ENCODE assay signal across 11 cellular contexts in the genomic region with DNA sequence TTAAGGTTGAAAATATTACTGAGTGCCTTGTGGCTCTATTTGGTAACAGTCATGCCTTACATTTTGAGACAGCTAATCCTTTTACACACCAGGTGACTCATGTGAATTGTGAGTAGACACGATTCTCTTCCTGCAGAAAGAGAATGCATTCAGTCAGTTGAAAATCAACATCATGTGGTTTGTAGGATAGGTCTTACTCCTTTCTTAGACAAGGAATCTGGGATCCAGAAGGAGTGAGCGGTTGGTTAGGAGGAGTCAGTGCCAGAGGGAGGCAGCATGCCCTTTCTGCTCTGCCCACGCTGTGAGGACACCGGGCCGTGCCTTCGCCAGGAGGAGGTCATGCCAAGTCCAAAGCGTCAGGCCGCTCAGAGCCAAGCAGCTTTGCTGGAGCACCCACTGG. TPM values are rescaled to one million over a fixed set of nuclear protein-coding genes. Genes with fewer than 3 reads are reported as not detected.
A peak's percentile ranks its signal among the peaks of the same experiment; 100 is the strongest.
DNase-seq lines count a peak whose midpoint lies in the region; ATAC-seq and TF ChIP-seq lines count a peak whose summit lies in the region.
"Had no signal": no experiment of that assay in that cellular context is flagged by ENCODE, and none has a peak within 500 bp of the region (broad histone marks: within the 10 kb centered on the region; RNA-seq: fewer than 3 reads in every experiment).

No MANE protein-coding gene starts in this region.

- H3K27ac ChIP-seq in skeletal muscle tissue (ENCODE audit: low read depth, low read length): no peak overlapping the region
- H3K27ac ChIP-seq: vagina had no signal

- intact Hi-C loops in activated CD4-positive, alpha-beta T cell treated with anti-CD3 and anti-CD28 coated beads, Interleukin-2, amount 10 ng/mL, durations not matched to agents 24 days and 14 days (cut with micrococcal nuclease): loop anchor here (5.0 to 10.0 kb wide), 3 partner anchors 233 to 1000 kb away; a partner anchor contains a TSS
- intact Hi-C loops in cardiac septum (cut with DNase I) (loop anchor here (5.0 kb wide), 1 partner anchor 92 kb away; no protein-coding TSS in a partner anchor), natural killer cell (cut with micrococcal nuclease) (loop anchor here (5.0 kb wide), 1 partner anchor 48 kb away; a partner anchor contains a TSS)

- no peak for TF ChIP-seq CTCF in natural killer cell (IDR thresholded peaks at IDR 0.05)

- peaks cover 64% of the 10 kb centered on the region for H3K4me1 Mint-ChIP-seq in activated CD4-positive, alpha-beta T cell treated with anti-CD3 and anti-CD28 coated beads, Interleukin-2, amount 10 ng/mL, durations not matched to agents 24 days and 14 days
- peaks cover 30 to 42% of the 10 kb centered on the region in 2 donors for H3K4me1 Mint-ChIP-seq in natural killer cell

- peak overlapping the region in 2 of 3 donors; percentile 4 to 7 for H3K4me3 ChIP-seq in skeletal muscle tissue (ENCODE audit: low read length in 3 of 3)
- H3K4me3 ChIP-seq: vagina had no signal

- no peak for ATAC-seq in natural killer cell
- ATAC-seq: activated naive CD8-positive, alpha-beta T cell treated with anti-CD3 and anti-CD28 coated beads, Interleukin-2, amount 50 U/mL, for 24 hours had no signal

- no peaks in the 10 kb centered on the region for H3K9me3 ChIP-seq in skeletal muscle tissue (ENCODE audit: control insufficient read depth in 3 of 3, low read length in 3 of 3)
- H3K9me3 ChIP-seq: vagina had no signal

- H3K36me3 ChIP-seq in skeletal muscle tissue (ENCODE audit: control insufficient read depth in 3 of 3, insufficient read depth in 3 of 3, low read length in 3 of 3): no peaks in the 10 kb centered on the region
- H3K36me3 ChIP-seq: vagina had no signal

- H3K9ac ChIP-seq in skeletal muscle tissue (ENCODE audit: low read depth in 1 of 3, low read length in 3 of 3): peak overlapping the region in 2 of 3 donors; percentile 7 to 63

- no peaks in the 10 kb centered on the region for H3K27me3 Mint-ChIP-seq in activated CD4-positive, alpha-beta T cell treated with anti-CD3 and anti-CD28 coated beads, Interleukin-2, amount 10 ng/mL, durations not matched to agents 24 days and 14 days
- no peaks in the 10 kb centered on the region for H3K27me3 Mint-ChIP-seq in natural killer cell (ENCODE audit: low read depth in 2 of 2)
- H3K27me3 Mint-ChIP-seq: activated naive CD8-positive, alpha-beta T cell treated with anti-CD3 and anti-CD28 coated beads, Interleukin-2, amount 50 U/mL, for 24 hours had no signal

- peak overlapping the region; percentile 37 for H3K27ac Mint-ChIP-seq in activated CD4-positive, alpha-beta T cell treated with anti-CD3 and anti-CD28 coated beads, Interleukin-2, amount 10 ng/mL, durations not matched to agents 24 days and 14 days
- no peak overlapping the region for H3K27ac Mint-ChIP-seq in natural killer cell

- no peak for DNase-seq in activated CD4-positive, alpha-beta T cell treated with anti-CD3 and anti-CD28 coated beads, Interleukin-2, amount 10 ng/mL, durations not matched to agents 24 days and 14 days
- no peak for DNase-seq in activated CD4-positive, alpha-beta T cell treated with anti-CD3 and anti-CD28 coated beads for 1 hour
- DNase-seq in amniotic epithelial cell (ENCODE audit: low read depth): peak; percentile 79
- DNase-seq in cardiac septum (ENCODE audit: low spot score): peak; percentile 79
- no peak for DNase-seq in NCI-H146 treated with DMSO at 0.1 percent for 48 hours (lab: John Stamatoyannopoulos, UW; ENCODE audit: unreplicated experiment)
- DNase-seq in KG1 (lab: John Stamatoyannopoulos, UW): no peak
- DNase-seq in natural killer cell: no peak
- DNase-seq: ACHN; activated naive CD8-positive, alpha-beta T cell treated with anti-CD3 and anti-CD28 coated beads, Interleukin-2, amount 50 U/mL, for 24 hours had no signal

- H3K27me3 ChIP-seq in skeletal muscle tissue (ENCODE audit: control insufficient read depth in 3 of 3, insufficient read depth in 3 of 3, low read length in 3 of 3): no peaks in the 10 kb centered on the region
- H3K27me3 ChIP-seq: vagina had no signal

- H3K9me3 Mint-ChIP-seq in activated CD4-positive, alpha-beta T cell treated with anti-CD3 and anti-CD28 coated beads, Interleukin-2, amount 10 ng/mL, durations not matched to agents 24 days and 14 days: no peaks in the 10 kb centered on the region
- no peaks in the 10 kb centered on the region for H3K9me3 Mint-ChIP-seq in natural killer cell
- H3K9me3 Mint-ChIP-seq: activated naive CD8-positive, alpha-beta T cell treated with anti-CD3 and anti-CD28 coated beads, Interleukin-2, amount 50 U/mL, for 24 hours had no signal

- no peak overlapping the region for H3K4me3 Mint-ChIP-seq in activated CD4-positive, alpha-beta T cell treated with anti-CD3 and anti-CD28 coated beads, Interleukin-2, amount 10 ng/mL, durations not matched to agents 24 days and 14 days
- no peak overlapping the region for H3K4me3 Mint-ChIP-seq in natural killer cell
- H3K4me3 Mint-ChIP-seq: activated naive CD8-positive, alpha-beta T cell treated with anti-CD3 and anti-CD28 coated beads, Interleukin-2, amount 50 U/mL, for 24 hours had no signal

- H3K36me3 Mint-ChIP-seq in activated CD4-positive, alpha-beta T cell treated with anti-CD3 and anti-CD28 coated beads, Interleukin-2, amount 10 ng/mL, durations not matched to agents 24 days and 14 days (ENCODE audit: low read depth): peaks cover 26% of the 10 kb centered on the region
- H3K36me3 Mint-ChIP-seq in natural killer cell: no peaks in the 10 kb centered on the region

- peaks cover 4 to 10% (median 10%) of the 10 kb centered on the region in 3 donors for H3K4me1 ChIP-seq in skeletal muscle tissue (ENCODE audit: control insufficient read depth in 3 of 3, insufficient read depth in 3 of 3, low read length in 3 of 3)

RNA-seq across cellular contexts. Expression of a gene that starts 47.6 kb away (rescaled TPM):
- 64.6 and 68.8 TPM in 2 replicates for total RNA-seq in activated CD4-positive, alpha-beta T cell treated with anti-CD3 and anti-CD28 coated beads, Interleukin-2, amount 10 ng/mL, durations not matched to agents 24 days and 14 days
- total RNA-seq in cardiac septum: 12.5 TPM
- total RNA-seq in skeletal muscle tissue: 5.7 TPM
- total RNA-seq in natural killer cell: 10 to 100 TPM; 21.0 to 31.6 (median 23.5) TPM

Comparison
In these comparisons a context has a peak if more than half of its experiments do, and no peak if none do; other contexts are left out.
1. DNase-seq: peak in amniotic epithelial cell (single experiment) and cardiac septum (single experiment); none in activated CD4-positive, alpha-beta T cell treated with anti-CD3 and anti-CD28 coated beads, Interleukin-2, amount 10 ng/mL, durations not matched to agents 24 days and 14 days (single experiment), activated CD4-positive, alpha-beta T cell treated with anti-CD3 and anti-CD28 coated beads for 1 hour (single experiment), NCI-H146 treated with DMSO at 0.1 percent for 48 hours (single experiment), KG1 (single experiment) and natural killer cell (single experiment).